Comparison of ENCODE assay signal across 26 cellular contexts in genomic region chr7:39721345-39721744, GRCh38.
A peak's percentile ranks its signal among the peaks of the same experiment; 100 is the strongest.
DNase-seq lines count a peak whose midpoint lies in the region; ATAC-seq and TF ChIP-seq lines count a peak whose summit lies in the region.
"Had no signal": no experiment of that assay in that cellular context is flagged by ENCODE, and none has a peak within 500 bp of the region (broad histone marks: within the 10 kb centered on the region; RNA-seq: fewer than 3 reads in every experiment).

No MANE protein-coding gene starts in this region.

- POLR2A ChIA-PET in Caco-2 (lab: Charles Lee) (no interaction called here), PC-3 (lab: Charles Lee; ENCODE audit: unreplicated experiment) (no interaction called here)

- intact Hi-C loops in Caco-2 (cut with micrococcal nuclease; ENCODE audit: unreplicated experiment) (no loop called here), PC-3 (cut with micrococcal nuclease) (no loop called here)
- intact Hi-C loops in dendritic cell treated with granulocyte-macrophage colony-stimulating factor and Interleukin-4, amounts not matched to agents 40 ng/mL and 50 ng/mL, for 4 days (cut with micrococcal nuclease) = no loop called here

- no peak for DNase-seq in Caco-2
- DNase-seq in PC-3 = no peak
- DNase-seq in osteoblast (ENCODE audit: insufficient read length, low spot score, missing footprints) = no peak
- DNase-seq in activated effector memory CD4-positive, alpha-beta T cell treated with Interleukin-2 at 50 U/mL for 16 hours = no peak
- no peak for DNase-seq in activated naive CD4-positive, alpha-beta T cell treated with Interleukin-2 at 50 U/mL for 16 hours
- no peak for DNase-seq in NCI-H345 treated with DMSO at 0.1 percent for 48 hours (lab: John Stamatoyannopoulos, UW; ENCODE audit: unreplicated experiment)
- DNase-seq: activated CD4-positive, alpha-beta T cell treated with anti-CD3 and anti-CD28 coated beads for 36 hours; activated CD8-positive, alpha-beta memory T cell treated with anti-CD3 and anti-CD28 coated beads for 24 hours; activated naive CD4-positive, alpha-beta T cell treated with anti-CD3 and anti-CD28 coated beads, Interleukin-2, amount 10 ng/mL, durations not matched to agents 7 days and 5 days; activated T-cell treated with anti-CD3 and anti-CD28 coated beads, Interleukin-2, amount 50 U/mL, for 4 hours; amniotic stem cell; cortex of kidney; HFFc6; KBM-7; naive B cell; NCI-H1417 treated with DMSO at 0.1 percent for 48 hours; NCI-H2107; NCI-H446 treated with DMSO at 0.1 percent for 48 hours; SHP77 treated with DMSO at 0.1 percent for 48 hours; stimulated activated CD4-positive, alpha-beta T cell treated with anti-CD3 and anti-CD28 coated beads, Interleukin-1b, Interleukin-23, amount 100 ng/mL, for 48 hours had no signal

- peak overlapping the region; percentile 78 for H3K27ac Mint-ChIP-seq in Caco-2 (ENCODE audit: unreplicated experiment)
- peak overlapping the region; percentile 38 for H3K27ac Mint-ChIP-seq in dendritic cell treated with granulocyte-macrophage colony-stimulating factor and Interleukin-4, amounts not matched to agents 40 ng/mL and 50 ng/mL, for 4 days
- H3K27ac Mint-ChIP-seq: activated CD4-positive, alpha-beta T cell treated with anti-CD3 and anti-CD28 coated beads for 36 hours; activated naive CD4-positive, alpha-beta T cell treated with anti-CD3 and anti-CD28 coated beads, Interleukin-2, amount 10 ng/mL, durations not matched to agents 7 days and 5 days; CD14-positive monocyte; HFFc6; T-helper 1 cell treated with Interleukin-12 subunit alpha and Interleukin-12 subunit beta and Interleukin-4 antibody, amounts not matched to agents 30 μg/mL and 1 μg/mL, for 36 hours had no signal

- H3K9me2 ChIP-seq in PC-3 (replicated peaks; ENCODE audit: low read length) = no peaks in the 10 kb centered on the region

- no peaks in the 10 kb centered on the region for H3K79me2 ChIP-seq in PC-3 (ENCODE audit: low read length)
- no peaks in the 10 kb centered on the region for H3K79me2 ChIP-seq in osteoblast (ENCODE audit: insufficient read depth, low read length)

- H3K4me3 ChIP-seq in Caco-2 (ENCODE audit: low read depth, low read length) (no peak overlapping the region), PC-3 (ENCODE audit: low read length) (no peak overlapping the region), osteoblast (ENCODE audit: insufficient read depth, low read length) (no peak overlapping the region)
- H3K4me3 ChIP-seq: cardiac muscle cell had no signal

- peaks cover 7% of the 10 kb centered on the region for H3K36me3 Mint-ChIP-seq in Caco-2 (ENCODE audit: insufficient read depth, unreplicated experiment)
- H3K36me3 Mint-ChIP-seq in dendritic cell treated with granulocyte-macrophage colony-stimulating factor and Interleukin-4, amounts not matched to agents 40 ng/mL and 50 ng/mL, for 4 days (ENCODE audit: low read depth) = no peaks in the 10 kb centered on the region
- H3K36me3 Mint-ChIP-seq: activated naive CD4-positive, alpha-beta T cell treated with anti-CD3 and anti-CD28 coated beads, Interleukin-2, amount 10 ng/mL, durations not matched to agents 7 days and 5 days; CD14-positive monocyte had no signal

- peak; percentile 76 for ATAC-seq in PC-3
- ATAC-seq: activated CD4-positive, alpha-beta T cell treated with anti-CD3 and anti-CD28 coated beads for 36 hours; activated T-cell treated with anti-CD3 and anti-CD28 coated beads, Interleukin-2, amount 50 U/mL, for 4 hours; Panc1 had no signal

- H3K9ac ChIP-seq in PC-3 (ENCODE audit: low read length) = no peak overlapping the region

- H4K20me1 ChIP-seq in PC-3 (ENCODE audit: low read length) (no peaks in the 10 kb centered on the region), osteoblast (ENCODE audit: insufficient read depth, low read length) (no peaks in the 10 kb centered on the region)

- H3K9me3 ChIP-seq in Caco-2 (no peaks in the 10 kb centered on the region), PC-3 (ENCODE audit: low read length) (no peaks in the 10 kb centered on the region), osteoblast (ENCODE audit: low read depth, low read length) (no peaks in the 10 kb centered on the region)

- H3K27ac ChIP-seq in PC-3 (ENCODE audit: low read length) = no peak overlapping the region
- peak overlapping the region; percentile 37 for H3K27ac ChIP-seq in osteoblast (ENCODE audit: low read depth, low read length)
- H3K27ac ChIP-seq: cardiac muscle cell had no signal

- H3K27me3 Mint-ChIP-seq in Caco-2 (ENCODE audit: insufficient read depth, unreplicated experiment) = no peaks in the 10 kb centered on the region
- no peaks in the 10 kb centered on the region for H3K27me3 Mint-ChIP-seq in dendritic cell treated with granulocyte-macrophage colony-stimulating factor and Interleukin-4, amounts not matched to agents 40 ng/mL and 50 ng/mL, for 4 days
- H3K27me3 Mint-ChIP-seq: activated CD4-positive, alpha-beta T cell treated with anti-CD3 and anti-CD28 coated beads for 36 hours had no signal

- TF ChIP-seq CTCF in Caco-2 (IDR thresholded peaks at IDR 0.05; ENCODE audit: insufficient read depth in 1 of 2, low read depth in 1 of 2, low read length in 1 of 2, severe bottlenecking in 1 of 2, unreplicated experiment in 1 of 2) (no peak), PC-3 (conservative IDR thresholded peaks at IDR 0.05; ENCODE audit: low read depth, low read length) (no peak), osteoblast (IDR thresholded peaks at IDR 0.05; ENCODE audit: extremely low read depth, low read depth, low read length) (no peak)

- TSS peak; percentile 90 for BruUV-seq in Caco-2 (replicated peaks; lab: Mats Ljungman, UMichigan)
- no TSS peak for BruUV-seq in PC-3 (replicated peaks; lab: Mats Ljungman, UMichigan)

- CTCF ChIA-PET in Caco-2 (lab: Charles Lee) (interaction anchor here (0.7 kb wide), 1 partner anchor 12 kb away, joined by 4 read pairs; no protein-coding TSS in a partner anchor), PC-3 (lab: Charles Lee) (no interaction called here)

- H3K27me3 ChIP-seq in Caco-2 (replicated peaks; ENCODE audit: control insufficient read depth, insufficient read depth, low read length) (no peaks in the 10 kb centered on the region), PC-3 (ENCODE audit: low read length) (no peaks in the 10 kb centered on the region), osteoblast (ENCODE audit: insufficient read depth, low read length) (no peaks in the 10 kb centered on the region)
- H3K27me3 ChIP-seq: cardiac muscle cell had no signal

- H3K4me1 ChIP-seq in Caco-2 (peaks cover 17% of the 10 kb centered on the region), PC-3 (ENCODE audit: insufficient read depth, low read length) (peaks cover 11% of the 10 kb centered on the region), osteoblast (ENCODE audit: insufficient read depth, low read length) (peaks cover 6% of the 10 kb centered on the region)

- H3K4me1 Mint-ChIP-seq in Caco-2 (ENCODE audit: low read depth, unreplicated experiment) = peaks cover 20% of the 10 kb centered on the region
- H3K4me1 Mint-ChIP-seq in dendritic cell treated with granulocyte-macrophage colony-stimulating factor and Interleukin-4, amounts not matched to agents 40 ng/mL and 50 ng/mL, for 4 days (ENCODE audit: low read depth) = peaks cover 7% of the 10 kb centered on the region
- H3K4me1 Mint-ChIP-seq: activated naive CD4-positive, alpha-beta T cell treated with anti-CD3 and anti-CD28 coated beads, Interleukin-2, amount 10 ng/mL, durations not matched to agents 7 days and 5 days; CD14-positive monocyte; naive B cell had no signal

- no peak overlapping the region for H3K4me2 ChIP-seq in PC-3 (ENCODE audit: low read length)
- no peak overlapping the region for H3K4me2 ChIP-seq in osteoblast (ENCODE audit: insufficient read depth, low read length)

- H3F3A ChIP-seq in PC-3 (ENCODE audit: low read length, unreplicated experiment) = no peaks in the 10 kb centered on the region

- H3K9me3 Mint-ChIP-seq in Caco-2 (ENCODE audit: unreplicated experiment) = peaks cover 16% of the 10 kb centered on the region
- H3K9me3 Mint-ChIP-seq in dendritic cell treated with granulocyte-macrophage colony-stimulating factor and Interleukin-4, amounts not matched to agents 40 ng/mL and 50 ng/mL, for 4 days = peaks cover 6% of the 10 kb centered on the region
- H3K9me3 Mint-ChIP-seq: activated T-cell treated with anti-CD3 and anti-CD28 coated beads, Interleukin-2, amount 50 U/mL, for 4 hours; HFFc6 had no signal

- H3K36me3 ChIP-seq in Caco-2 (ENCODE audit: control insufficient read depth, insufficient read depth, low read length) (no peaks in the 10 kb centered on the region), PC-3 (ENCODE audit: low read depth, low read length) (no peaks in the 10 kb centered on the region), osteoblast (ENCODE audit: insufficient read depth, low read length) (no peaks in the 10 kb centered on the region)
- H3K36me3 ChIP-seq: cardiac muscle cell had no signal

- H2AFZ ChIP-seq in PC-3 (ENCODE audit: low read length) (peak overlapping the region; percentile 71), osteoblast (ENCODE audit: low read length) (no peak overlapping the region)

- peak overlapping the region; percentile 43 for H3K4me3 Mint-ChIP-seq in Caco-2 (ENCODE audit: unreplicated experiment)
- no peak overlapping the region for H3K4me3 Mint-ChIP-seq in dendritic cell treated with granulocyte-macrophage colony-stimulating factor and Interleukin-4, amounts not matched to agents 40 ng/mL and 50 ng/mL, for 4 days
- H3K4me3 Mint-ChIP-seq: activated CD4-positive, alpha-beta T cell treated with anti-CD3 and anti-CD28 coated beads for 36 hours; activated naive CD4-positive, alpha-beta T cell treated with anti-CD3 and anti-CD28 coated beads, Interleukin-2, amount 10 ng/mL, durations not matched to agents 7 days and 5 days; activated T-cell treated with anti-CD3 and anti-CD28 coated beads, Interleukin-2, amount 50 U/mL, for 4 hours; CD14-positive monocyte; endodermal cell; HFFc6; naive B cell; T-helper 1 cell treated with Interleukin-12 subunit alpha and Interleukin-12 subunit beta and Interleukin-4 antibody, amounts not matched to agents 30 μg/mL and 1 μg/mL, for 36 hours had no signal
